In genomic region chr2:221530653-221531037, GRCh38 we compare ENCODE assay signal across 17 cellular contexts. TPM values are rescaled to one million over a fixed set of nuclear protein-coding genes. Genes with fewer than 3 reads are reported as not detected.
DNase-seq lines count a peak whose midpoint lies in the region; ATAC-seq lines count a peak whose summit lies in the region.
"Had no signal": no experiment of that assay in that cellular context is flagged by ENCODE, and none has a peak within 500 bp of the region (broad histone marks: within the 10 kb centered on the region; RNA-seq: fewer than 3 reads in every experiment).

No MANE protein-coding gene starts in this region.

- POLR2A ChIA-PET in activated CD4-positive, alpha-beta T cell treated with anti-CD3 and anti-CD28 coated beads for 36 hours (lab: Charles Lee): no interaction called here
- POLR2A ChIA-PET in CD8-positive, alpha-beta memory T cell (lab: Charles Lee): interaction anchor here (1.5 kb wide), 1 partner anchor 12 kb away, joined by 7 read pairs; no protein-coding TSS in a partner anchor

- no peaks in the 10 kb centered on the region for H3K36me3 ChIP-seq in CD8-positive, alpha-beta memory T cell (ENCODE audit: insufficient read depth, low read length)
- H3K36me3 ChIP-seq in effector memory CD4-positive, alpha-beta T cell (ENCODE audit: control insufficient read depth, insufficient read depth, low read length): no peaks in the 10 kb centered on the region
- H3K36me3 ChIP-seq: Peyer's patch had no signal

- H3K27ac Mint-ChIP-seq in activated CD4-positive, alpha-beta T cell treated with anti-CD3 and anti-CD28 coated beads for 36 hours: peak overlapping the region; percentile 95
- H3K27ac Mint-ChIP-seq in CD8-positive, alpha-beta memory T cell: peak overlapping the region; percentile 67 to 97 (median 88)
- H3K27ac Mint-ChIP-seq in natural killer cell treated with Interleukin-12 subunit alpha and Interleukin-12 subunit beta and Interleukin-15 and Interleukin-18, amount 100 ng/mL, for 72 hours: peak overlapping the region; percentile 62 to 81
- no peak overlapping the region for H3K27ac Mint-ChIP-seq in activated naive CD8-positive, alpha-beta T cell treated with anti-CD3 and anti-CD28 coated beads for 36 hours
- H3K27ac Mint-ChIP-seq: dendritic cell treated with granulocyte-macrophage colony-stimulating factor and Interleukin-4, amounts not matched to agents 40 ng/mL and 50 ng/mL, for 4 days had no signal

- no peak overlapping the region for H3K27ac ChIP-seq in CD8-positive, alpha-beta memory T cell (ENCODE audit: low read depth, low read length)
- peak overlapping the region; percentile 59 for H3K27ac ChIP-seq in effector memory CD4-positive, alpha-beta T cell (ENCODE audit: insufficient read depth, low read length, poor library complexity, severe bottlenecking)
- H3K27ac ChIP-seq: 22Rv1 had no signal

- H3K36me3 Mint-ChIP-seq in activated CD4-positive, alpha-beta T cell treated with anti-CD3 and anti-CD28 coated beads for 36 hours (ENCODE audit: low read depth): no peaks in the 10 kb centered on the region
- H3K36me3 Mint-ChIP-seq in CD8-positive, alpha-beta memory T cell: peaks cover 0 to 6% (median 3%) of the 10 kb centered on the region in 3 donors
- H3K36me3 Mint-ChIP-seq in natural killer cell treated with Interleukin-12 subunit alpha and Interleukin-12 subunit beta and Interleukin-15 and Interleukin-18, amount 100 ng/mL, for 72 hours: no peaks in the 10 kb centered on the region
- H3K36me3 Mint-ChIP-seq in activated naive CD8-positive, alpha-beta T cell treated with anti-CD3 and anti-CD28 coated beads for 36 hours: no peaks in the 10 kb centered on the region

- no peaks in the 10 kb centered on the region for H3K9me3 ChIP-seq in CD8-positive, alpha-beta memory T cell (ENCODE audit: low read length)
- no peaks in the 10 kb centered on the region for H3K9me3 ChIP-seq in effector memory CD4-positive, alpha-beta T cell (ENCODE audit: control insufficient read depth, low read length)
- H3K9me3 ChIP-seq: Peyer's patch had no signal

- H3K27me3 ChIP-seq in CD8-positive, alpha-beta memory T cell (ENCODE audit: insufficient read depth, low read length, poor library complexity, severe bottlenecking): no peaks in the 10 kb centered on the region
- H3K27me3 ChIP-seq in effector memory CD4-positive, alpha-beta T cell (replicated peaks; ENCODE audit: control insufficient read depth, insufficient read depth, low read length, poor library complexity, severe bottlenecking): no peaks in the 10 kb centered on the region
- H3K27me3 ChIP-seq: Peyer's patch had no signal

- CTCF ChIA-PET in activated CD4-positive, alpha-beta T cell treated with anti-CD3 and anti-CD28 coated beads for 36 hours (lab: Charles Lee): interaction anchor here (0.6 to 1.0 kb wide), 3 partner anchors 10 to 255 kb away, joined by 3 to 5 read pairs (median 5); no protein-coding TSS in a partner anchor
- CTCF ChIA-PET in CD8-positive, alpha-beta memory T cell (lab: Charles Lee): interaction anchor here (1.5 to 2.1 kb wide), 3 partner anchors 11 to 43 kb away, joined by 3 to 7 read pairs (median 4); no protein-coding TSS in a partner anchor

- H3K27me3 Mint-ChIP-seq in activated CD4-positive, alpha-beta T cell treated with anti-CD3 and anti-CD28 coated beads for 36 hours: no peaks in the 10 kb centered on the region
- H3K27me3 Mint-ChIP-seq in CD8-positive, alpha-beta memory T cell: no peaks in the 10 kb centered on the region
- no peaks in the 10 kb centered on the region for H3K27me3 Mint-ChIP-seq in natural killer cell treated with Interleukin-12 subunit alpha and Interleukin-12 subunit beta and Interleukin-15 and Interleukin-18, amount 100 ng/mL, for 72 hours
- H3K27me3 Mint-ChIP-seq in activated naive CD8-positive, alpha-beta T cell treated with anti-CD3 and anti-CD28 coated beads for 36 hours: no peaks in the 10 kb centered on the region

- intact Hi-C loops in activated CD4-positive, alpha-beta T cell treated with anti-CD3 and anti-CD28 coated beads for 36 hours (cut with DNase I, micrococcal nuclease): no loop called here

- no peak for ATAC-seq in activated CD4-positive, alpha-beta T cell treated with anti-CD3 and anti-CD28 coated beads for 36 hours
- no peak for ATAC-seq in natural killer cell treated with Interleukin-12 subunit alpha and Interleukin-12 subunit beta and Interleukin-15 and Interleukin-18, amount 100 ng/mL, for 72 hours

- no peak overlapping the region for H3K4me3 ChIP-seq in CD8-positive, alpha-beta memory T cell (ENCODE audit: low read length)
- peak overlapping the region; percentile 16 for H3K4me3 ChIP-seq in effector memory CD4-positive, alpha-beta T cell (ENCODE audit: insufficient read depth, low read depth, low read length, poor library complexity, severe bottlenecking)
- H3K4me3 ChIP-seq: GM12878, Peyer's patch had no signal

- H3K4me3 Mint-ChIP-seq in activated CD4-positive, alpha-beta T cell treated with anti-CD3 and anti-CD28 coated beads for 36 hours: peak overlapping the region; percentile 70
- H3K4me3 Mint-ChIP-seq in CD8-positive, alpha-beta memory T cell: peak overlapping the region; percentile 58 to 90 (median 74)
- H3K4me3 Mint-ChIP-seq in natural killer cell treated with Interleukin-12 subunit alpha and Interleukin-12 subunit beta and Interleukin-15 and Interleukin-18, amount 100 ng/mL, for 72 hours: peak overlapping the region; percentile 87
- no peak overlapping the region for H3K4me3 Mint-ChIP-seq in activated naive CD8-positive, alpha-beta T cell treated with anti-CD3 and anti-CD28 coated beads for 36 hours
- H3K4me3 Mint-ChIP-seq: dendritic cell treated with granulocyte-macrophage colony-stimulating factor and Interleukin-4, amounts not matched to agents 40 ng/mL and 50 ng/mL, for 4 days had no signal

- no peaks in the 10 kb centered on the region for H3K9me3 Mint-ChIP-seq in activated CD4-positive, alpha-beta T cell treated with anti-CD3 and anti-CD28 coated beads for 36 hours (ENCODE audit: low read depth)
- no peaks in the 10 kb centered on the region for H3K9me3 Mint-ChIP-seq in CD8-positive, alpha-beta memory T cell
- no peaks in the 10 kb centered on the region for H3K9me3 Mint-ChIP-seq in natural killer cell treated with Interleukin-12 subunit alpha and Interleukin-12 subunit beta and Interleukin-15 and Interleukin-18, amount 100 ng/mL, for 72 hours
- H3K9me3 Mint-ChIP-seq in activated naive CD8-positive, alpha-beta T cell treated with anti-CD3 and anti-CD28 coated beads for 36 hours: no peaks in the 10 kb centered on the region
- H3K9me3 Mint-ChIP-seq: dendritic cell treated with granulocyte-macrophage colony-stimulating factor and Interleukin-4, amounts not matched to agents 40 ng/mL and 50 ng/mL, for 4 days; IgD-negative memory B cell had no signal

- H3K4me1 Mint-ChIP-seq in activated CD4-positive, alpha-beta T cell treated with anti-CD3 and anti-CD28 coated beads for 36 hours: peaks cover 57% of the 10 kb centered on the region
- H3K4me1 Mint-ChIP-seq in CD8-positive, alpha-beta memory T cell: peaks cover 48 to 74% (median 63%) of the 10 kb centered on the region in 3 donors
- peaks cover 37 to 49% of the 10 kb centered on the region in 2 donors for H3K4me1 Mint-ChIP-seq in natural killer cell treated with Interleukin-12 subunit alpha and Interleukin-12 subunit beta and Interleukin-15 and Interleukin-18, amount 100 ng/mL, for 72 hours (ENCODE audit: low read depth in 2 of 2)
- H3K4me1 Mint-ChIP-seq in activated naive CD8-positive, alpha-beta T cell treated with anti-CD3 and anti-CD28 coated beads for 36 hours: no peaks in the 10 kb centered on the region

- DNase-seq in activated CD4-positive, alpha-beta T cell treated with anti-CD3 and anti-CD28 coated beads for 36 hours: no peak
- no peak for DNase-seq in activated CD4-positive, alpha-beta T cell treated with anti-CD3 and anti-CD28 coated beads, Interleukin-2, amount 50 U/mL, for 48 hours
- no peak for DNase-seq in CD8-positive, alpha-beta memory T cell
- no peak for DNase-seq in effector memory CD4-positive, alpha-beta T cell
- no peak for DNase-seq in natural killer cell treated with Interleukin-12 subunit alpha and Interleukin-12 subunit beta and Interleukin-15 and Interleukin-18, amount 100 ng/mL, for 72 hours (ENCODE audit: low spot score)
- DNase-seq in GM19240 (ENCODE audit: insufficient read length, low spot score): no peak
- DNase-seq in activated naive CD8-positive, alpha-beta T cell treated with anti-CD3 and anti-CD28 coated beads for 36 hours: no peak
- DNase-seq in NCI-H1436 treated with DMSO at 0.1 percent for 48 hours (lab: John Stamatoyannopoulos, UW): no peak
- DNase-seq: anterior cingulate cortex; H7; nucleus accumbens; Peyer's patch; stimulated activated naive CD8-positive, alpha-beta T cell treated with anti-CD3 and anti-CD28 coated beads, Interleukin-15, Interleukin-2, amounts not matched to agents 100 U/mL and 50 U/mL, for 24 hours had no signal

- peaks cover 25% of the 10 kb centered on the region for H3K4me1 ChIP-seq in CD8-positive, alpha-beta memory T cell (ENCODE audit: insufficient read depth, low read length)
- peaks cover 36% of the 10 kb centered on the region for H3K4me1 ChIP-seq in effector memory CD4-positive, alpha-beta T cell (ENCODE audit: control insufficient read depth, insufficient read depth, low read length, poor library complexity, severe bottlenecking)

RNA-seq across cellular contexts. Expression of gene EPHA4, which starts 41.5 kb away (rescaled TPM):
- total RNA-seq in activated CD4-positive, alpha-beta T cell treated with anti-CD3 and anti-CD28 coated beads for 36 hours: 1 to 10 TPM; 5.9 to 7.2 TPM
- total RNA-seq in CD8-positive, alpha-beta memory T cell: 10 to 100 TPM in 1 of 2 experiments, 1 to 10 TPM in 1; 7.8 to 10.2 TPM
- polyA plus RNA-seq in CD8-positive, alpha-beta memory T cell: 19.3 TPM
- 10 to 100 TPM in 1 of 2 donors, 1 to 10 TPM in 1; 9.7 to 20.7 TPM for total RNA-seq in natural killer cell treated with Interleukin-12 subunit alpha and Interleukin-12 subunit beta and Interleukin-15 and Interleukin-18, amount 100 ng/mL, for 72 hours
- under 1 TPM; 0.20 to 0.47 TPM for total RNA-seq in activated naive CD8-positive, alpha-beta T cell treated with anti-CD3 and anti-CD28 coated beads for 36 hours

Comparison
In these comparisons a context has a peak if more than half of its experiments do, and no peak if none do; other contexts are left out.
1. RNA of gene EPHA4, which starts 41.5 kb away (total RNA-seq): 9.7 to 20.7 TPM in natural killer cell treated with Interleukin-12 subunit alpha and Interleukin-12 subunit beta and Interleukin-15 and Interleukin-18, amount 100 ng/mL, for 72 hours, 7.8 to 10.2 TPM in CD8-positive, alpha-beta memory T cell and 5.9 to 7.2 TPM in activated CD4-positive, alpha-beta T cell treated with anti-CD3 and anti-CD28 coated beads for 36 hours; 0.20 to 0.47 TPM in activated naive CD8-positive, alpha-beta T cell treated with anti-CD3 and anti-CD28 coated beads for 36 hours; every median in the first group is over 4 times any median in the second.